31 cellular contexts compared by ENCODE assay signal in genomic region chr7:1346533-1346805, GRCh38.
"Had no signal": no experiment of that assay in that cellular context is flagged by ENCODE, and none has a peak within 500 bp of the region (broad histone marks: within the 10 kb centered on the region; RNA-seq: fewer than 3 reads in every experiment).

No MANE protein-coding gene starts in this region.

- H3K36me3 ChIP-seq: esophagus muscularis mucosa, gastrocnemius medialis, WERI-Rb-1 had no signal

- H3K4me3 ChIP-seq: body of pancreas, esophagus muscularis mucosa, gastrocnemius medialis had no signal

- H3K27me3 ChIP-seq: body of pancreas, foreskin keratinocyte had no signal

- H3K27ac ChIP-seq: body of pancreas, esophagus muscularis mucosa, foreskin keratinocyte, gastrocnemius medialis, WERI-Rb-1 had no signal

- DNase-seq: activated B cell treated with CpG ODN at 0.5 μM for 24 hours; activated CD4-positive, alpha-beta T cell treated with anti-CD3 and anti-CD28 coated beads for 48 hours; activated CD4-positive, alpha-beta T cell treated with anti-CD3 and anti-CD28 coated beads, Interleukin-2, amount 50 U/mL, for 1 hour; activated CD4-positive, alpha-beta T cell treated with anti-CD3 and anti-CD28 coated beads, Interleukin-2, amount 50 U/mL, for 48 hours; activated CD8-positive, alpha-beta memory T cell treated with anti-CD3 and anti-CD28 coated beads for 24 hours; activated CD8-positive, alpha-beta T cell treated with anti-CD3 and anti-CD28 coated beads for 36 hours; activated effector memory CD4-positive, alpha-beta T cell treated with Interleukin-2 at 50 U/mL for 16 hours; activated gamma-delta T cell treated with Interleukin-2 at 50 U/mL for 16 hours; activated naive CD4-positive, alpha-beta T cell treated with anti-CD3 and anti-CD28 coated beads, Interleukin-2, amount 50 U/mL, for 16 hours; activated naive CD4-positive, alpha-beta T cell treated with Interleukin-2 at 50 U/mL for 16 hours; activated T-cell treated with anti-CD3 and anti-CD28 coated beads, Interleukin-2, amount 50 U/mL, for 4 hours; amniotic stem cell; anterior cingulate cortex; body of pancreas; caudate nucleus; cortex of kidney; dermis blood vessel endothelial cell; effector CD4-positive, alpha-beta T cell; effector memory CD8-positive, alpha-beta T cell; erythroblast; foreskin keratinocyte; gastrocnemius medialis; glutamatergic neuron; T-helper 1 cell; T-helper 17 cell; T1000; WERI-Rb-1 had no signal

- ATAC-seq: activated CD4-positive, CD25-positive, alpha-beta regulatory T cell treated with anti-CD3 and anti-CD28 coated beads, Interleukin-2, amount 50 U/mL, for 24 hours; activated CD8-positive, alpha-beta T cell treated with anti-CD3 and anti-CD28 coated beads for 36 hours; activated T-cell treated with anti-CD3 and anti-CD28 coated beads, Interleukin-2, amount 50 U/mL, for 4 hours; activated T-helper 17 cell treated with anti-CD3 and anti-CD28 coated beads, Interleukin-2, amount 50 U/mL, for 72 hours; body of pancreas; effector memory CD8-positive, alpha-beta T cell; foreskin keratinocyte; gastrocnemius medialis; T-helper 17 cell had no signal

- FAIRE-seq: colon had no signal

- H3K4me1 ChIP-seq: body of pancreas, esophagus muscularis mucosa, foreskin keratinocyte, gastrocnemius medialis had no signal

- H3K9me3 ChIP-seq: body of pancreas, esophagus muscularis mucosa, gastrocnemius medialis had no signal
